21 cellular contexts compared by ENCODE assay signal in genomic region chr5:29017501-29017900, GRCh38.
"Had no signal": no experiment of that assay in that cellular context is flagged by ENCODE, and none has a peak within 500 bp of the region (broad histone marks: within the 10 kb centered on the region; RNA-seq: fewer than 3 reads in every experiment).

No MANE protein-coding gene starts in this region.

- H3K4me3 ChIP-seq: MG63, SJCRH30 had no signal

- DNase-seq: activated CD4-positive, alpha-beta T cell treated with anti-CD3 and anti-CD28 coated beads for 48 hours; activated CD4-positive, alpha-beta T cell treated with anti-CD3 and anti-CD28 coated beads, Interleukin-2, amount 50 U/mL, for 4 hours; activated CD4-positive, CD25-positive, alpha-beta regulatory T cell treated with anti-CD3 and anti-CD28 coated beads, Interleukin-2, amount 50 U/mL, for 72 hours; activated CD8-positive, alpha-beta T cell treated with anti-CD3 and anti-CD28 coated beads, Interleukin-2, amount 10 ng/mL, durations not matched to agents 7 days and 5 days; activated effector memory CD4-positive, alpha-beta T cell treated with Interleukin-2 at 50 U/mL for 16 hours; activated naive CD4-positive, alpha-beta T cell; activated T-cell treated with anti-CD3 and anti-CD28 coated beads, Interleukin-2, amount 50 U/mL, for 24 hours; aorta; central memory CD4-positive, alpha-beta T cell; MG63; NCI-H1105 treated with DMSO at 0.1 percent for 48 hours; NCI-H1436 treated with DMSO at 0.1 percent for 48 hours; NCI-H187; NCI-H2081; NCI-H446; NCI-H524; RPMI8226; SJCRH30 had no signal

- H3K27ac ChIP-seq: SJCRH30 had no signal

- ATAC-seq: activated CD8-positive, alpha-beta T cell treated with anti-CD3 and anti-CD28 coated beads, Interleukin-2, amount 10 ng/mL, durations not matched to agents 7 days and 5 days; Panc1; Right ventricle myocardium inferior; WTC11 had no signal

- H3K36me3 ChIP-seq: MG63, SJCRH30 had no signal

- H3K9me3 ChIP-seq: MG63, SJCRH30 had no signal

- H3K27me3 ChIP-seq: MG63, SJCRH30 had no signal

- H3K4me1 ChIP-seq: SJCRH30 had no signal
